20 cellular contexts compared by ENCODE assay signal in genomic region chr10:63605568-63605967, GRCh38.
DNase-seq lines count a peak whose midpoint lies in the region; ATAC-seq, FAIRE-seq and TF ChIP-seq lines count a peak whose summit lies in the region.
"Had no signal": no experiment of that assay in that cellular context is flagged by ENCODE, and none has a peak within 500 bp of the region (broad histone marks: within the 10 kb centered on the region; RNA-seq: fewer than 3 reads in every experiment).

No MANE protein-coding gene starts in this region.

- DNase-seq in Daoy (ENCODE audit: low read depth): peak; percentile 11
- peak; percentile 19 for DNase-seq in LHCN-M2 (ENCODE audit: low read depth)
- no peak for DNase-seq in K562 (ENCODE audit: extremely low read depth in 1 of 4, low spot score in 3 of 4)
- DNase-seq in mesenchymal stem cell: peak; percentile 12
- DNase-seq in D721Med (ENCODE audit: insufficient read length, low spot score): no peak
- no peak for DNase-seq in T1000 (lab: John Stamatoyannopoulos, UW)
- no peak for DNase-seq in coronary artery (ENCODE audit: low spot score)
- DNase-seq in SKM-1 (lab: John Stamatoyannopoulos, UW; ENCODE audit: unreplicated experiment): no peak
- DNase-seq: activated CD8-positive, alpha-beta memory T cell treated with anti-CD3 and anti-CD28 coated beads, Interleukin-2, amount 50 U/mL, for 4 hours; dermis blood vessel endothelial cell; HFFc6; kidney glomerular epithelial cell; naive thymus-derived CD4-positive, alpha-beta T cell; NCI-H1417; right cardiac atrium; stimulated activated naive CD4-positive, alpha-beta T cell; WERI-Rb-1 had no signal

- H3K14ac ChIP-seq in mesenchymal stem cell (ENCODE audit: low read length in 2 of 2): no peak overlapping the region

- intact Hi-C loops in K562 (cut with micrococcal nuclease): no loop called here

- peak overlapping the region; percentile 72 for H2AK5ac ChIP-seq in mesenchymal stem cell (ENCODE audit: low read length, severe bottlenecking)

- no peak overlapping the region for H2AFZ ChIP-seq in K562 (ENCODE audit: low read depth, low read length)
- no peak overlapping the region for H2AFZ ChIP-seq in mesenchymal stem cell (ENCODE audit: low read depth, low read length)

- H2BK120ac ChIP-seq in mesenchymal stem cell (ENCODE audit: low read depth, low read length): no peak overlapping the region

- no peak for TF ChIP-seq RAD21 in K562 (CRISPR knock-in tag; conservative IDR thresholded peaks at IDR 0.05 in 1 of 2, IDR thresholded peaks at IDR 0.05 in 1 of 2)

- H3K79me1 ChIP-seq in mesenchymal stem cell (replicated peaks; ENCODE audit: low read length, poor library complexity, severe bottlenecking): peaks cover 9% of the 10 kb centered on the region

- peak overlapping the region in 1 of 2 experiments; percentile 48 for H3K18ac ChIP-seq in mesenchymal stem cell (ENCODE audit: low read depth in 1 of 2, low read length in 2 of 2)

- FAIRE-seq in K562 (lab: Jason Lieb, UNC): no peak
- FAIRE-seq in D721Med (lab: Jason Lieb, UNC): no peak
- FAIRE-seq: HTR-8/SVneo had no signal

- no peak overlapping the region for H2BK12ac ChIP-seq in mesenchymal stem cell (ENCODE audit: low read length in 2 of 2)

- H3K9me1 ChIP-seq in K562 (ENCODE audit: control insufficient read depth, insufficient read depth, low read length): no peaks in the 10 kb centered on the region

- BruUV-seq in K562 (replicated peaks; lab: Mats Ljungman, UMichigan): no TSS peak

- no peak for TF ChIP-seq CTCF in K562 (IDR thresholded peaks at IDR 0.05 in 2 of 3, conservative IDR thresholded peaks at IDR 0.05 in 1 of 3; ENCODE audit: insufficient read depth in 2 of 3, low read depth in 1 of 3, low read length in 3 of 3)
- no peak for TF ChIP-seq CTCF in D721Med (IDR thresholded peaks at IDR 0.05; ENCODE audit: insufficient read depth, missing control alignments)
- TF ChIP-seq CTCF in coronary artery (IDR thresholded peaks at IDR 0.05): no peak

- CTCF ChIA-PET in K562 (lab: Yijun Ruan, JAX; ENCODE audit: low intra/inter-chr PET ratio): no interaction called here

- H3K9me3 ChIP-seq in K562 (replicated peaks; ENCODE audit: control insufficient read depth, insufficient read depth, low read depth, low read length) (no peaks in the 10 kb centered on the region), mesenchymal stem cell (ENCODE audit: control insufficient read depth, low read length) (no peaks in the 10 kb centered on the region)
- H3K9me3 ChIP-seq: BLaER1 treated with 17β-estradiol and CSF1 and Interleukin-3, amounts not matched to agents 10 nM and 100 nM; SJSA1 had no signal

- TF ChIP-seq POLR2A in K562 (conservative IDR thresholded peaks at IDR 0.05): no peak

- no peak overlapping the region for H3K4me2 ChIP-seq in K562 (ENCODE audit: insufficient read depth, low read length)
- no peak overlapping the region for H3K4me2 ChIP-seq in mesenchymal stem cell (ENCODE audit: low read length, poor library complexity, severe bottlenecking)
- H3K4me2 ChIP-seq: BLaER1 treated with 17β-estradiol and CSF1 and Interleukin-3, amounts not matched to agents 10 nM and 100 nM had no signal

- POLR2A ChIA-PET in K562 (lab: Yijun Ruan, JAX): interaction anchor here (0.9 to 1.0 kb wide), 3 partner anchors 9 to 139 kb away, joined by 3 read pairs; no protein-coding TSS in a partner anchor

- no peak overlapping the region for H3K4me3 ChIP-seq in K562
- no peak overlapping the region for H3K4me3 ChIP-seq in mesenchymal stem cell (ENCODE audit: insufficient read depth in 1 of 2, low read depth in 1 of 2, low read length in 2 of 2)
- no peak overlapping the region for H3K4me3 ChIP-seq in coronary artery
- H3K4me3 ChIP-seq: BLaER1 treated with 17β-estradiol and CSF1 and Interleukin-3, amounts not matched to agents 10 nM and 100 nM; SJSA1 had no signal

- H3K9ac ChIP-seq in K562 (ENCODE audit: insufficient read depth in 1 of 2, low read depth in 2 of 2, low read length in 2 of 2) (no peak overlapping the region), mesenchymal stem cell (ENCODE audit: low read length) (no peak overlapping the region)
- H3K9ac ChIP-seq: BLaER1 treated with 17β-estradiol and CSF1 and Interleukin-3, amounts not matched to agents 10 nM and 100 nM had no signal

- peaks cover 5% of the 10 kb centered on the region; the same call in 2 of the 3 replicates for H3K36me3 ChIP-seq in K562 (ENCODE audit: control insufficient read depth, insufficient read depth, low read length)
- peaks cover 4 to 14% of the 10 kb centered on the region in 2 experiments for H3K36me3 ChIP-seq in mesenchymal stem cell (ENCODE audit: control insufficient read depth in 1 of 2, insufficient read depth in 2 of 2, low read depth in 1 of 2, low read length in 2 of 2)
- H3K36me3 ChIP-seq: SJSA1 had no signal

- H3K4me1 ChIP-seq in K562 (replicated peaks in 1 of 2; ENCODE audit: control insufficient read depth in 2 of 2, insufficient read depth in 2 of 2, low read length in 2 of 2) (no peaks in the 10 kb centered on the region), mesenchymal stem cell (ENCODE audit: control insufficient read depth, insufficient read depth, low read depth, low read length) (peaks cover 2% of the 10 kb centered on the region)
- H3K4me1 ChIP-seq: BLaER1 treated with 17β-estradiol and CSF1 and Interleukin-3, amounts not matched to agents 10 nM and 100 nM had no signal

- no peak overlapping the region for H2BK15ac ChIP-seq in mesenchymal stem cell (ENCODE audit: low read depth, poor library complexity, severe bottlenecking)

- H3K27me3 ChIP-seq in K562 (ENCODE audit: control insufficient read depth in 2 of 2, insufficient read depth in 2 of 2, low read length in 2 of 2) (no peaks in the 10 kb centered on the region), mesenchymal stem cell (ENCODE audit: control insufficient read depth in 1 of 2, insufficient read depth in 1 of 2, low read length in 2 of 2) (no peaks in the 10 kb centered on the region)
- H3K27me3 ChIP-seq: BLaER1 treated with 17β-estradiol and CSF1 and Interleukin-3, amounts not matched to agents 10 nM and 100 nM; SJSA1 had no signal

- TF ChIP-seq EP300 in K562 (IDR thresholded peaks at IDR 0.05; ENCODE audit: low read length): no peak

- H4K20me1 ChIP-seq in K562 (replicated peaks; ENCODE audit: control insufficient read depth, insufficient read depth, low read length): no peaks in the 10 kb centered on the region
- H4K20me1 ChIP-seq: BLaER1 treated with 17β-estradiol and CSF1 and Interleukin-3, amounts not matched to agents 10 nM and 100 nM had no signal

- H3K27ac ChIP-seq in K562 (ENCODE audit: extremely low read depth, low read depth, low read length): no peak overlapping the region
- no peak overlapping the region for H3K27ac ChIP-seq in mesenchymal stem cell (ENCODE audit: low read length, poor library complexity, severe bottlenecking)
- no peak overlapping the region for H3K27ac ChIP-seq in coronary artery
- H3K27ac ChIP-seq: BLaER1 treated with 17β-estradiol and CSF1 and Interleukin-3, amounts not matched to agents 10 nM and 100 nM; SJSA1; WERI-Rb-1 had no signal

- in situ Hi-C loops in K562 (cut with MboI): no loop called here

- peak; percentile 45 for ATAC-seq in K562
- ATAC-seq: naive thymus-derived CD4-positive, alpha-beta T cell had no signal

- WGBS in K562 (ENCODE audit: insufficient coverage, low coverage, missing lambda C conversion rate): 18% methylated on average over 1 of the region's 1 CpG
- WGBS in mesenchymal stem cell: 16% methylated on average over 1 of the region's 1 CpG

- no peak overlapping the region for H3K4ac ChIP-seq in mesenchymal stem cell (ENCODE audit: low read depth in 1 of 2, low read length in 2 of 2)

- no peak overlapping the region for H2BK5ac ChIP-seq in mesenchymal stem cell (ENCODE audit: low read depth, low read length, poor library complexity, severe bottlenecking)

- no peak overlapping the region for H4K91ac ChIP-seq in mesenchymal stem cell (ENCODE audit: low read length)

- no peaks in the 10 kb centered on the region for H3K79me2 ChIP-seq in K562 (ENCODE audit: control insufficient read depth, insufficient read depth, low read length)

- no peak overlapping the region for H3K23ac ChIP-seq in mesenchymal stem cell (ENCODE audit: low read length in 2 of 2)

- no peak overlapping the region for H4K8ac ChIP-seq in mesenchymal stem cell (ENCODE audit: low read length)

TF ChIP-seq in K562, 482 proteins besides CTCF, POLR2A, EP300 and RAD21:
- TF ChIP-seq TRIM28 (IDR thresholded peaks at IDR 0.05) (no peak), ZFX (CRISPR knock-in tag; IDR thresholded peaks at IDR 0.05) (no peak), CC2D1A (IDR thresholded peaks at IDR 0.05) (no peak), ZFP36 (IDR thresholded peaks at IDR 0.05; ENCODE audit: low read depth, low read length, partially characterized antibody) (no peak), MEF2D (tag; conservative IDR thresholded peaks at IDR 0.05; ENCODE audit: low read depth) (no peak)

Comparison
In these comparisons a context has a peak if more than half of its experiments do, and no peak if none do; other contexts are left out.
1. DNase-seq: peak in Daoy (single experiment), LHCN-M2 (single experiment) and mesenchymal stem cell (single experiment); none in K562 (0 of 4), D721Med (single experiment), T1000 (single experiment), coronary artery (single experiment) and SKM-1 (single experiment).